ENCODE assay signal across 5 cellular contexts in the genomic region with DNA sequence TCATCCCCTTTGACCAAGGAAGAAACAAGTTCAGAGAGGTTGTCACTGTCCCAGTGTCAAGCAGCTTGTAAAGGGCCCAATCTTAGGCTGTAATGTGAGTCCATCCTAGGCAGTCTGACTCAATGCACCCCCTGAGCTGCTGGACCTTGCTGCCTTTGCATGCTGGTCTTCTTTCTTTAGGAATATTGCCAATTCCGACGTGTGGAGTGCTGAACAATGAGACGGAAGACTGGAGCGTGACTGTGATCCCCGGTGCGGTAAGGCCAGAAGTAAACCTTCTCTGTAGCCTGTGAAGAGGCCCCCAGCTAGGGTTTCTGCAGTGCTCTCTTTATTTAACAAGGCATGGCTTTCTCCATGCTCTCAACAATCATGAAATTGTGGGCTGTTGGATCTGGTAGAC.
DNase-seq lines count a peak whose midpoint lies in the region; TF ChIP-seq lines count a peak whose summit lies in the region.

No MANE protein-coding gene starts in this region.

- 0 out of 2 replicates have a peak, but pooled peaks cover 3% of the 10 kb centered on the region for H3K36me3 ChIP-seq in OCI-LY1 (ENCODE audit: insufficient read depth, low read length)
- H3K36me3 ChIP-seq in endocrine pancreas (ENCODE audit: control insufficient read depth, insufficient read depth, low read length) = no peaks in the 10 kb centered on the region

- H3K9ac ChIP-seq in OCI-LY1 (ENCODE audit: low read length) (peak overlapping the region; percentile 62; the same call in 1 of the 2 replicates), endocrine pancreas (ENCODE audit: control insufficient read depth, insufficient read depth, low read length) (no peak overlapping the region)

- H3K4me3 ChIP-seq in OCI-LY1 (ENCODE audit: low read depth, low read length, poor library complexity, severe bottlenecking) (peak overlapping the region; percentile 76), endocrine pancreas (ENCODE audit: control insufficient read depth, insufficient read depth, low read length) (peak overlapping the region; percentile 60), skin epidermis (peak overlapping the region in 6 of 7 experiments; percentile 69 to 92 (median 80))

- H3K4me1 ChIP-seq in OCI-LY1 (ENCODE audit: insufficient read depth, low read length, severe bottlenecking) (peaks cover 13% of the 10 kb centered on the region), endocrine pancreas (ENCODE audit: control insufficient read depth, insufficient read depth, low read length) (peaks cover 6% of the 10 kb centered on the region)

- H3K9me3 ChIP-seq in OCI-LY1 (ENCODE audit: low read length) (no peaks in the 10 kb centered on the region), endocrine pancreas (ENCODE audit: control insufficient read depth, low read length) (no peaks in the 10 kb centered on the region)

- H3K9me2 ChIP-seq in OCI-LY1 (ENCODE audit: low read depth, low read length) = no peaks in the 10 kb centered on the region

- no peaks in the 10 kb centered on the region for H3K27me3 ChIP-seq in OCI-LY1 (ENCODE audit: insufficient read depth, low read length)
- H3K27me3 ChIP-seq in endocrine pancreas (ENCODE audit: control insufficient read depth, insufficient read depth, low read length) = no peaks in the 10 kb centered on the region

- no peaks in the 10 kb centered on the region for H4K20me1 ChIP-seq in OCI-LY1 (ENCODE audit: insufficient read depth, low read length)

- H3F3A ChIP-seq in OCI-LY1 (ENCODE audit: insufficient read depth, low read length) = no peaks in the 10 kb centered on the region; the same call in 1 of the 2 replicates

- peak overlapping the region; percentile 92 for H3K4me2 ChIP-seq in OCI-LY1 (ENCODE audit: low read length)

- no peak overlapping the region for H3K27ac ChIP-seq in OCI-LY1 (ENCODE audit: low read depth, low read length, poor library complexity, severe bottlenecking)
- peak overlapping the region in 5 of 21 experiments; percentile 21 to 82 (median 77) for H3K27ac ChIP-seq in skin epidermis

- H2AFZ ChIP-seq in OCI-LY1 (ENCODE audit: low read length) = no peak overlapping the region

- no peaks in the 10 kb centered on the region for H3K79me2 ChIP-seq in OCI-LY1 (ENCODE audit: insufficient read depth, low read length)

- TF ChIP-seq CTCF in OCI-LY1 (IDR thresholded peaks at IDR 0.05; ENCODE audit: low read length) = no peak

- no peak for DNase-seq in hippocampal formation (lab: John Stamatoyannopoulos, UW)
- no peak for DNase-seq in NCI-H446 treated with DMSO at 0.1 percent for 48 hours (lab: John Stamatoyannopoulos, UW)
